1 cellular context compared by ENCODE assay signal in genomic region chr1:39408641-39409054, GRCh38.
TF ChIP-seq lines count a peak whose summit lies in the region.

No MANE protein-coding gene starts in this region.

TF ChIP-seq in GM23338, 12 proteins besides CTCF, POLR2A, EP300 and RAD21 (continued from another document):
- TF ChIP-seq, protein P1, sequence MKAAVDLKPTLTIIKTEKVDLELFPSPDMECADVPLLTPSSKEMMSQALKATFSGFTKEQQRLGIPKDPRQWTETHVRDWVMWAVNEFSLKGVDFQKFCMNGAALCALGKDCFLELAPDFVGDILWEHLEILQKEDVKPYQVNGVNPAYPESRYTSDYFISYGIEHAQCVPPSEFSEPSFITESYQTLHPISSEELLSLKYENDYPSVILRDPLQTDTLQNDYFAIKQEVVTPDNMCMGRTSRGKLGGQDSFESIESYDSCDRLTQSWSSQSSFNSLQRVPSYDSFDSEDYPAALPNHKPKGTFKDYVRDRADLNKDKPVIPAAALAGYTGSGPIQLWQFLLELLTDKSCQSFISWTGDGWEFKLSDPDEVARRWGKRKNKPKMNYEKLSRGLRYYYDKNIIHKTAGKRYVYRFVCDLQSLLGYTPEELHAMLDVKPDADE (IDR thresholded peaks at IDR 0.05), result no peak
- TF ChIP-seq STAT1 (IDR thresholded peaks at IDR 0.05; ENCODE audit: unreplicated experiment), result no peak
- no peak for TF ChIP-seq REST (IDR thresholded peaks at IDR 0.05; ENCODE audit: unreplicated experiment)
